Comparison of ENCODE assay signal across 1 cellular context in genomic region chr1:23395849-23396248, GRCh38.
TF ChIP-seq lines count a peak whose summit lies in the region.

No MANE protein-coding gene starts in this region.

TF ChIP-seq in A549, 52 proteins besides CTCF, POLR2A, EP300 and RAD21:
- TF ChIP-seq SREBF2 (IDR thresholded peaks at IDR 0.05) (no peak), MAFK (IDR thresholded peaks at IDR 0.05; ENCODE audit: partially characterized antibody) (peak; percentile 62)
